12 cellular contexts compared by ENCODE assay signal in genomic region chr12:26643532-26644315, GRCh38.
"Had no signal": no experiment of that assay in that cellular context is flagged by ENCODE, and none has a peak within 500 bp of the region (broad histone marks: within the 10 kb centered on the region; RNA-seq: fewer than 3 reads in every experiment).

No MANE protein-coding gene starts in this region.

- H3K4me1 ChIP-seq: lower lobe of right lung, psoas muscle had no signal

- H3K27me3 ChIP-seq: heart right ventricle had no signal

- H3K27ac ChIP-seq: heart right ventricle, lower lobe of right lung, psoas muscle had no signal

- H3K9me3 ChIP-seq: heart right ventricle, lower lobe of right lung, psoas muscle had no signal

- H3K27ac Mint-ChIP-seq: activated naive CD8-positive, alpha-beta T cell; T-helper 17 cell had no signal

- DNase-seq: activated CD4-positive, alpha-beta T cell treated with anti-CD3 and anti-CD28 coated beads, Interleukin-2, amount 50 U/mL, for 1 hour; activated effector memory CD4-positive, alpha-beta T cell treated with Interleukin-2 at 50 U/mL for 16 hours; foreskin melanocyte; heart right ventricle; left cardiac atrium; lower lobe of right lung; psoas muscle; stimulated activated CD4-positive, alpha-beta T cell treated with anti-CD3 and anti-CD28 coated beads, Interleukin-12 subunit alpha, Interleukin-12 subunit beta, amount 100 ng/mL, for 4 hours; stimulated activated naive CD8-positive, alpha-beta T cell treated with anti-CD3 and anti-CD28 coated beads, Interleukin-15, Interleukin-2, amounts not matched to agents 100 U/mL and 50 U/mL, for 24 hours; T-helper 17 cell had no signal

- H3K27me3 Mint-ChIP-seq: activated naive CD8-positive, alpha-beta T cell; natural killer cell treated with Interleukin-12 subunit alpha and Interleukin-12 subunit beta and Interleukin-15 and Interleukin-18, amount 100 ng/mL, for 72 hours; T-helper 17 cell had no signal

- H3K4me3 Mint-ChIP-seq: activated naive CD8-positive, alpha-beta T cell; natural killer cell treated with Interleukin-12 subunit alpha and Interleukin-12 subunit beta and Interleukin-15 and Interleukin-18, amount 100 ng/mL, for 72 hours; T-helper 17 cell had no signal

- H3K36me3 ChIP-seq: lower lobe of right lung had no signal

- H3K4me3 ChIP-seq: heart right ventricle, lower lobe of right lung, psoas muscle had no signal

- ATAC-seq: heart right ventricle; left cardiac atrium; lower lobe of right lung; psoas muscle; stimulated activated naive CD8-positive, alpha-beta T cell treated with anti-CD3 and anti-CD28 coated beads, Interleukin-15, Interleukin-2, amounts not matched to agents 100 U/mL and 50 U/mL, for 24 hours; T-helper 17 cell had no signal
